Comparison of ENCODE assay signal across 8 cellular contexts in the genomic region with DNA sequence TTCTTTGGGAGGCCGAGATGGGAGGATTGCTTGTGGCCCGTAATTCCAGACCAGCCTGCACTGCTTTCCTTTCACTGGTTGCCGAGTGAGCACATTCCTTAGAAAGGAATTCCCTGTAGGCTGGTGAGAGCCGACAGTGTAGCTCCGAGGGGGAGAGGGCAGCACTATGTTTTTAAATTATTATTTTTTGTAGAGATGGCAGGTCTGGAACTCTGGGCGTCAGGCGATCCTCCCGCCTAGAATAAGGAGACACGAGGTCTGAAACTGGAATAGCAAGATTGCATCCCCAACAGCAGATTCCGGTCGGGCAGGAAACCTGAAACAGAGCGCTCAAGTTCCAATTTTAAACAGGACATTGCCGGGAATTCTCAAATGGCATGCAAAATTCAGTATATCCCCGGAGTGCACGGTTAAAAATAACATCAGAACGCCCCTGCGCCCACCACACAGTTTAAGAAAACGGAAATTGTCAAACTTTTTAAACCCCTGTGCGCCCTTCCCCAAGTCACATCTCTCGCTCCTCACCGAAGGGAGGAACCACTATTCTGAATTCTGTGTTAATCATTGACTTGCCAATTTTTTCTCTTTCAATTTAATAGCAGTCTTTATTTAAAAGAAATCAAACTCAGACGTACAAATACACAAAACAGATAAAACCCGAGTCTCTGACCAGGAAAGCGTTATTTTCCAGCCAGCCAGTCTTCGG. TPM values are rescaled to one million over a fixed set of nuclear protein-coding genes. Genes with fewer than 3 reads are reported as not detected.
DNase-seq lines count a peak whose midpoint lies in the region; ATAC-seq and TF ChIP-seq lines count a peak whose summit lies in the region.

No MANE protein-coding gene starts in this region.

- H3K9ac ChIP-seq in mesendoderm (ENCODE audit: low read length), result peak overlapping the region; percentile 86

- peak overlapping the region; percentile 2; the same call in 1 of the 2 replicates for H2AFZ ChIP-seq in GM23338

- H4K8ac ChIP-seq in mesendoderm (ENCODE audit: low read depth, low read length), result peak overlapping the region; percentile 90

- no peaks in the 10 kb centered on the region for H3K9me3 ChIP-seq in CD4-positive, alpha-beta memory T cell (ENCODE audit: control insufficient read depth in 1 of 2, low read length in 2 of 2)
- H3K9me3 ChIP-seq in ectodermal cell (ENCODE audit: control insufficient read depth, low read length), result no peaks in the 10 kb centered on the region

- H3K9me2 ChIP-seq in GM23338 (ENCODE audit: insufficient read depth), result no peaks in the 10 kb centered on the region

- H3K4me2 ChIP-seq in GM23338 (peak overlapping the region; percentile 65), mesendoderm (ENCODE audit: low read length) (peak overlapping the region; percentile 70)

- H3K4me3 Mint-ChIP-seq in CD4-positive, alpha-beta memory T cell, result peak overlapping the region; percentile 91 to 98 (median 95)
- peak overlapping the region; percentile 80 for H3K4me3 Mint-ChIP-seq in GM23338
- H3K4me3 Mint-ChIP-seq in stimulated activated effector memory CD8-positive, alpha-beta T cell treated with anti-CD3 and anti-CD28 coated beads, Interleukin-12 subunit alpha, Interleukin-12 subunit beta, amount 100 ng/mL, for 72 hours, result peak overlapping the region; percentile 89

- peak overlapping the region; percentile 69 for H2BK120ac ChIP-seq in mesendoderm (ENCODE audit: low read depth, low read length)

- peaks cover 22 to 39% (median 29%) of the 10 kb centered on the region in 4 donors for H3K4me1 Mint-ChIP-seq in CD4-positive, alpha-beta memory T cell
- H3K4me1 Mint-ChIP-seq in GM23338, result peaks cover 7% of the 10 kb centered on the region
- peaks cover 25% of the 10 kb centered on the region for H3K4me1 Mint-ChIP-seq in stimulated activated effector memory CD8-positive, alpha-beta T cell treated with anti-CD3 and anti-CD28 coated beads, Interleukin-12 subunit alpha, Interleukin-12 subunit beta, amount 100 ng/mL, for 72 hours

- H2BK15ac ChIP-seq in mesendoderm (replicated peaks; ENCODE audit: low read depth), result peak overlapping the region; percentile 79

- H4K20me1 ChIP-seq in GM23338 (replicated peaks; ENCODE audit: insufficient read depth), result no peaks in the 10 kb centered on the region

- no peaks in the 10 kb centered on the region for H3K79me1 ChIP-seq in mesendoderm (ENCODE audit: low read length)

- peak in 1 of 2 experiments; percentile 92; a peak in 2 of 4 replicates for TF ChIP-seq CTCF in GM23338 (conservative IDR thresholded peaks at IDR 0.05; ENCODE audit: low read depth in 2 of 2)

- H3K27ac ChIP-seq in CD4-positive, alpha-beta memory T cell (ENCODE audit: low read depth, low read length), result peak overlapping the region; percentile 92
- H3K27ac ChIP-seq in GM23338 (ENCODE audit: low read depth) (peak overlapping the region; percentile 7; the same call in 1 of the 2 replicates), ectodermal cell (ENCODE audit: insufficient read depth, low read depth, low read length, poor library complexity, severe bottlenecking) (peak overlapping the region; percentile 100), mesendoderm (ENCODE audit: low read depth, low read length) (peak overlapping the region; percentile 57)

- H3K4me3 ChIP-seq in CD4-positive, alpha-beta memory T cell (ENCODE audit: low read length in 2 of 2), result peak overlapping the region; percentile 61 to 73
- H3K4me3 ChIP-seq in GM23338 (peak overlapping the region; percentile 41), ectodermal cell (ENCODE audit: insufficient read depth, low read depth, low read length) (peak overlapping the region; percentile 28), mesendoderm (ENCODE audit: low read length) (peak overlapping the region; percentile 26)

- H2AK5ac ChIP-seq in mesendoderm (ENCODE audit: low read length), result no peak overlapping the region

- H4K5ac ChIP-seq in mesendoderm (ENCODE audit: low read length), result peak overlapping the region; percentile 66

- peaks cover 31% of the 10 kb centered on the region for H3K4me1 ChIP-seq in CD4-positive, alpha-beta memory T cell (ENCODE audit: insufficient read depth, low read length)
- H3K4me1 ChIP-seq in GM23338 (ENCODE audit: insufficient read depth) (no peaks in the 10 kb centered on the region), ectodermal cell (ENCODE audit: control insufficient read depth, insufficient read depth, low read length) (no peaks in the 10 kb centered on the region), mesendoderm (ENCODE audit: control insufficient read depth, low read depth, low read length) (no peaks in the 10 kb centered on the region)

- no peaks in the 10 kb centered on the region; the same call in 1 of the 2 replicates for H3F3A ChIP-seq in GM23338 (replicated peaks; ENCODE audit: low read depth)

- no peaks in the 10 kb centered on the region for H3K27me3 ChIP-seq in CD4-positive, alpha-beta memory T cell (ENCODE audit: insufficient read depth, low read length)
- no peaks in the 10 kb centered on the region for H3K27me3 ChIP-seq in GM23338 (ENCODE audit: insufficient read depth)
- no peaks in the 10 kb centered on the region for H3K27me3 ChIP-seq in ectodermal cell (ENCODE audit: control insufficient read depth, insufficient read depth, low read length, poor library complexity, severe bottlenecking)
- no peaks in the 10 kb centered on the region for H3K27me3 ChIP-seq in mesendoderm (ENCODE audit: insufficient read depth, low read length, poor library complexity)

- WGBS in ectodermal cell, 2 experiments, result 20 to 22% methylated on average over 25 of the region's 25 CpGs
- WGBS in mesendoderm (ENCODE audit: extremely low coverage, insufficient coverage, low lambda C conversion rate), result no CpG with 5 or more reads among the region's 25 CpGs

- CTCF ChIA-PET in CD4-positive, alpha-beta memory T cell (lab: Charles Lee; ENCODE audit: partially characterized antibody), result interaction anchor here (3.5 kb wide), 1 partner anchor 17 kb away, joined by 24 read pairs; a partner anchor contains a TSS

- no peak overlapping the region for H3K23ac ChIP-seq in mesendoderm (ENCODE audit: low read length)

- POLR2A ChIA-PET in CD4-positive, alpha-beta memory T cell (lab: Charles Lee; ENCODE audit: partially characterized antibody), result interaction anchor here (0.7 to 4.3 kb wide), 21 partner anchors 8 to 916 kb away, joined by 3 to 89 read pairs (median 4); a partner anchor contains a TSS

- peaks cover 0 to 10% of the 10 kb centered on the region in 2 donors for H3K36me3 Mint-ChIP-seq in CD4-positive, alpha-beta memory T cell
- H3K36me3 Mint-ChIP-seq in GM23338 (ENCODE audit: low read depth), result no peaks in the 10 kb centered on the region
- H3K36me3 Mint-ChIP-seq in stimulated activated effector memory CD8-positive, alpha-beta T cell treated with anti-CD3 and anti-CD28 coated beads, Interleukin-12 subunit alpha, Interleukin-12 subunit beta, amount 100 ng/mL, for 72 hours, result peaks cover 37% of the 10 kb centered on the region

- peak overlapping the region; percentile 82 for H2BK5ac ChIP-seq in mesendoderm (ENCODE audit: low read length)

- intact Hi-C loops in CD4-positive, alpha-beta memory T cell (cut with micrococcal nuclease), result loop anchor here (1.0 to 10.0 kb wide), 4 partner anchors 8 to 1201 kb away; a partner anchor contains a TSS

- H3K79me2 ChIP-seq in GM23338 (replicated peaks; ENCODE audit: insufficient read depth) (no peaks in the 10 kb centered on the region), mesendoderm (ENCODE audit: control insufficient read depth, insufficient read depth, low read length) (no peaks in the 10 kb centered on the region)

- no peak for DNase-seq in CD4-positive, alpha-beta memory T cell
- DNase-seq in GM23338 (ENCODE audit: low spot score) (peak; percentile 81), NCI-H146 treated with DMSO at 0.1 percent for 48 hours (lab: John Stamatoyannopoulos, UW; ENCODE audit: unreplicated experiment) (peak; percentile 23), mesendoderm (peak; percentile 94)
- peak; percentile 57 for DNase-seq in activated CD4-positive, CD25-positive, alpha-beta regulatory T cell treated with anti-CD3 and anti-CD28 coated beads, Interleukin-2, amount 50 U/mL, for 72 hours
- no peak for DNase-seq in stimulated activated effector memory CD8-positive, alpha-beta T cell treated with anti-CD3 and anti-CD28 coated beads, Interleukin-12 subunit alpha, Interleukin-12 subunit beta, amount 100 ng/mL, for 72 hours (ENCODE audit: low spot score in 2 of 2)

- peak overlapping the region; percentile 61 for H3K4ac ChIP-seq in mesendoderm (ENCODE audit: low read depth, low read length)

- H3K27ac Mint-ChIP-seq in CD4-positive, alpha-beta memory T cell, result peak overlapping the region; percentile 96 to 100 (median 99)
- peak overlapping the region; percentile 100 for H3K27ac Mint-ChIP-seq in GM23338
- H3K27ac Mint-ChIP-seq in stimulated activated effector memory CD8-positive, alpha-beta T cell treated with anti-CD3 and anti-CD28 coated beads, Interleukin-12 subunit alpha, Interleukin-12 subunit beta, amount 100 ng/mL, for 72 hours, result peak overlapping the region; percentile 100

- H3K18ac ChIP-seq in mesendoderm (ENCODE audit: low read length), result peak overlapping the region; percentile 98

- ATAC-seq in GM23338 (peak; percentile 31), HG02852 (IDR thresholded peaks at IDR 0.05; ENCODE audit: unreplicated experiment) (no peak)
- no peak for ATAC-seq in stimulated activated effector memory CD8-positive, alpha-beta T cell treated with anti-CD3 and anti-CD28 coated beads, Interleukin-12 subunit alpha, Interleukin-12 subunit beta, amount 100 ng/mL, for 72 hours

- H3K27me3 Mint-ChIP-seq in CD4-positive, alpha-beta memory T cell, result no peaks in the 10 kb centered on the region
- peaks cover 26% of the 10 kb centered on the region for H3K27me3 Mint-ChIP-seq in GM23338 (ENCODE audit: insufficient read depth, low read depth, poor library complexity)

- no peaks in the 10 kb centered on the region for H3K36me3 ChIP-seq in CD4-positive, alpha-beta memory T cell (ENCODE audit: insufficient read depth, low read length)
- H3K36me3 ChIP-seq in GM23338 (ENCODE audit: insufficient read depth) (no peaks in the 10 kb centered on the region), ectodermal cell (ENCODE audit: control insufficient read depth, insufficient read depth, low read length) (no peaks in the 10 kb centered on the region), mesendoderm (ENCODE audit: control insufficient read depth, insufficient read depth, low read length) (no peaks in the 10 kb centered on the region)

- H3K9me3 Mint-ChIP-seq in CD4-positive, alpha-beta memory T cell, result peaks cover 0 to 9% (median 0%) of the 10 kb centered on the region in 8 donors
- H3K9me3 Mint-ChIP-seq in GM23338, result peaks cover 11% of the 10 kb centered on the region; the same call in 2 of the 3 replicates
- H3K9me3 Mint-ChIP-seq in stimulated activated effector memory CD8-positive, alpha-beta T cell treated with anti-CD3 and anti-CD28 coated beads, Interleukin-12 subunit alpha, Interleukin-12 subunit beta, amount 100 ng/mL, for 72 hours, result no peaks in the 10 kb centered on the region

- peak overlapping the region; percentile 89 for H3K56ac ChIP-seq in mesendoderm (ENCODE audit: low read length)

RNA-seq across cellular contexts. Expression of a gene that starts 0.6 kb away (rescaled TPM):
- 10 to 100 TPM in 1 of 2 experiments, not detected in 1; 24.0 TPM for total RNA-seq in CD4-positive, alpha-beta memory T cell
- not detected for polyA plus RNA-seq in CD4-positive, alpha-beta memory T cell
- not detected in 2 replicates for total RNA-seq in GM23338 (2014; rRNA removed; shearing (Covaris generic))
- polyA plus RNA-seq in GM23338 (2016; fragmentation: Nextera tagmentation; extraction: Ambion mirVana), result not detected in 2 replicates
- 3,351 TPM for polyA plus RNA-seq in ectodermal cell (2013, experiment 1 of 4)
- 2,924 TPM for polyA plus RNA-seq in ectodermal cell (2013, experiment 2 of 4)
- 25,369 TPM for polyA plus RNA-seq in ectodermal cell (2013, experiment 3 of 4)
- polyA plus RNA-seq in ectodermal cell (2013, experiment 4 of 4), result 11,389 TPM
- not detected for polyA plus RNA-seq in mesendoderm (2013, experiment 1 of 2)
- polyA plus RNA-seq in mesendoderm (2013, experiment 2 of 2), result not detected

RNA-seq across cellular contexts. Expression of a gene that starts 8.0 kb away (rescaled TPM):
- total RNA-seq in CD4-positive, alpha-beta memory T cell, result not detected
- polyA plus RNA-seq in CD4-positive, alpha-beta memory T cell, result not detected
- not detected in 2 replicates for total RNA-seq in GM23338 (2014; rRNA removed; shearing (Covaris generic))
- not detected in 2 replicates for polyA plus RNA-seq in GM23338 (2016; fragmentation: Nextera tagmentation; extraction: Ambion mirVana)
- polyA plus RNA-seq in ectodermal cell (2013, experiment 1 of 4), result 1,228 TPM
- polyA plus RNA-seq in ectodermal cell (2013, experiment 2 of 4), result 819 TPM
- 13,838 TPM for polyA plus RNA-seq in ectodermal cell (2013, experiment 3 of 4)
- 7,524 TPM for polyA plus RNA-seq in ectodermal cell (2013, experiment 4 of 4)
- not detected for polyA plus RNA-seq in mesendoderm (2013, experiment 1 of 2)
- polyA plus RNA-seq in mesendoderm (2013, experiment 2 of 2), result not detected

RNA-seq across cellular contexts. Expression of a gene that starts 17.2 kb away (rescaled TPM):
- total RNA-seq in CD4-positive, alpha-beta memory T cell, result 10 to 100 TPM; 20.8 to 21.4 TPM
- 10 to 100 TPM; 27.1 to 27.2 TPM for polyA plus RNA-seq in CD4-positive, alpha-beta memory T cell
- 3.6 and 4.6 TPM in 2 replicates for total RNA-seq in GM23338 (2014; rRNA removed; shearing (Covaris generic))
- polyA plus RNA-seq in GM23338 (2016; fragmentation: Nextera tagmentation; extraction: Ambion mirVana), result 4.1 and 4.4 TPM in 2 replicates
- 14.2 TPM for polyA plus RNA-seq in ectodermal cell (2013, experiment 1 of 4)
- polyA plus RNA-seq in ectodermal cell (2013, experiment 2 of 4), result 11.1 TPM
- 11.7 TPM for polyA plus RNA-seq in ectodermal cell (2013, experiment 3 of 4)
- 11.4 TPM for polyA plus RNA-seq in ectodermal cell (2013, experiment 4 of 4)
- 3.0 TPM for polyA plus RNA-seq in mesendoderm (2013, experiment 1 of 2)
- polyA plus RNA-seq in mesendoderm (2013, experiment 2 of 2), result 3.0 TPM

Comparison
In these comparisons a context has a peak if more than half of its experiments do, and no peak if none do; other contexts are left out.
1. DNase-seq: peak in GM23338 (single experiment), NCI-H146 treated with DMSO at 0.1 percent for 48 hours (single experiment), activated CD4-positive, CD25-positive, alpha-beta regulatory T cell treated with anti-CD3 and anti-CD28 coated beads, Interleukin-2, amount 50 U/mL, for 72 hours (single experiment) and mesendoderm (single experiment); none in CD4-positive, alpha-beta memory T cell (0 of 5) and stimulated activated effector memory CD8-positive, alpha-beta T cell treated with anti-CD3 and anti-CD28 coated beads, Interleukin-12 subunit alpha, Interleukin-12 subunit beta, amount 100 ng/mL, for 72 hours (0 of 2).
2. H3K27ac ChIP-seq: peak in every context shown above with its lines; median percentile 100 in ectodermal cell; 92 in CD4-positive, alpha-beta memory T cell; 57 in mesendoderm; 7 in GM23338.
3. RNA of a gene that starts 0.6 kb away (total RNA-seq): 24.0 TPM in CD4-positive, alpha-beta memory T cell; not detected in GM23338; every median in the first group is over 10 times any median in the second.
4. Peak in every context shown above with its lines, with median percentiles within 50 percentile points of each other: H3K4me3 ChIP-seq, H3K27ac Mint-ChIP-seq and H3K4me3 Mint-ChIP-seq.